ENCODE assay signal across 8 cellular contexts in genomic region chr10:43287056-43288007, GRCh38. TPM values are rescaled to one million over a fixed set of nuclear protein-coding genes. Genes with fewer than 3 reads are reported as not detected.
DNase-seq lines count a peak whose midpoint lies in the region; ATAC-seq and TF ChIP-seq lines count a peak whose summit lies in the region.

No MANE protein-coding gene starts in this region.

- ATAC-seq in HG03378 (IDR thresholded peaks at IDR 0.05; ENCODE audit: unreplicated experiment), result peak; percentile 85

- no peak overlapping the region for H3K9ac ChIP-seq in colonic mucosa (ENCODE audit: low read depth in 2 of 2, low read length in 2 of 2)

- H3K9me3 ChIP-seq in colonic mucosa (no peaks in the 10 kb centered on the region), tibial artery (no peaks in the 10 kb centered on the region), thyroid gland (no peaks in the 10 kb centered on the region)

- intact Hi-C loops in colonic mucosa (cut with DNase I) (no loop called here), tibial artery (cut with DNase I; ENCODE audit: low total_unique reads) (no loop called here), thyroid gland (cut with DNase I) (no loop called here)

- H3K27me3 ChIP-seq in colonic mucosa (no peaks in the 10 kb centered on the region), tibial artery (peaks cover 0 to 43% of the 10 kb centered on the region in 2 donors), thyroid gland (no peaks in the 10 kb centered on the region)

- H3K36me3 ChIP-seq in colonic mucosa (no peaks in the 10 kb centered on the region), tibial artery (no peaks in the 10 kb centered on the region), thyroid gland (no peaks in the 10 kb centered on the region)

- 35 to 44% methylated on average over 10 to 11 of the region's 11 CpGs for WGBS in thyroid gland, 2 donors

- no peak for TF ChIP-seq CTCF in colonic mucosa (IDR thresholded peaks at IDR 0.05)
- no peak for TF ChIP-seq CTCF in tibial artery (IDR thresholded peaks at IDR 0.05)
- no peak for TF ChIP-seq CTCF in thyroid gland (IDR thresholded peaks at IDR 0.05)

- H3K27ac ChIP-seq in colonic mucosa, result peak overlapping the region; percentile 16
- H3K27ac ChIP-seq in tibial artery, result no peak overlapping the region
- no peak overlapping the region for H3K27ac ChIP-seq in thyroid gland

- TF ChIP-seq POLR2A in thyroid gland (IDR thresholded peaks at IDR 0.05), result no peak

- no peaks in the 10 kb centered on the region for H3K4me1 ChIP-seq in colonic mucosa
- no peaks in the 10 kb centered on the region for H3K4me1 ChIP-seq in tibial artery
- H3K4me1 ChIP-seq in thyroid gland, result no peaks in the 10 kb centered on the region

- DNase-seq in activated naive CD4-positive, alpha-beta T cell treated with Interleukin-2 at 50 U/mL for 16 hours, result peak; percentile 63
- DNase-seq in activated naive CD4-positive, alpha-beta T cell treated with anti-CD3 and anti-CD28 coated beads, Interleukin-2, amount 50 U/mL, for 16 hours, result no peak
- peak in 3 of 5 experiments; percentile 36 to 91 (median 41) for DNase-seq in T-helper 2 cell
- peak; percentile 52 for DNase-seq in colonic mucosa
- DNase-seq in stimulated activated CD8-positive, alpha-beta memory T cell treated with anti-CD3 and anti-CD28 coated beads, Interleukin-7, amount 100 ng/mL, for 4 hours (ENCODE audit: low read depth in 2 of 2), result peak; percentile 28 to 46
- DNase-seq in tibial artery, result no peak
- DNase-seq in thyroid gland, result no peak

- H3K4me3 ChIP-seq in colonic mucosa (no peak overlapping the region), tibial artery (no peak overlapping the region), thyroid gland (replicated peaks in 1 of 3) (no peak overlapping the region)

RNA-seq across cellular contexts. Expression of gene RASGEF1A, which starts 20.5 kb away (rescaled TPM):
- total RNA-seq in colonic mucosa (1 to 10 TPM; 1.0 to 1.9 TPM), thyroid gland (1 to 10 TPM; 1.2 to 3.0 (median 2.0) TPM)

Comparison
In these comparisons a context has a peak if more than half of its experiments do, and no peak if none do; other contexts are left out.
1. DNase-seq: peak in activated naive CD4-positive, alpha-beta T cell treated with Interleukin-2 at 50 U/mL for 16 hours (single experiment), T-helper 2 cell (3 of 5), colonic mucosa (single experiment) and stimulated activated CD8-positive, alpha-beta memory T cell treated with anti-CD3 and anti-CD28 coated beads, Interleukin-7, amount 100 ng/mL, for 4 hours (2 of 2); none in activated naive CD4-positive, alpha-beta T cell treated with anti-CD3 and anti-CD28 coated beads, Interleukin-2, amount 50 U/mL, for 16 hours (single experiment), tibial artery (0 of 2) and thyroid gland (0 of 2).